In genomic region chr11:117431436-117431835, GRCh38 we compare ENCODE assay signal across 20 cellular contexts.
DNase-seq lines count a peak whose midpoint lies in the region; ATAC-seq, FAIRE-seq and TF ChIP-seq lines count a peak whose summit lies in the region.
"Had no signal": no experiment of that assay in that cellular context is flagged by ENCODE, and none has a peak within 500 bp of the region (broad histone marks: within the 10 kb centered on the region; RNA-seq: fewer than 3 reads in every experiment).

No MANE protein-coding gene starts in this region.

- H3K27me3 ChIP-seq in BLaER1 treated with 17β-estradiol and CSF1 and Interleukin-3, amounts not matched to agents 10 nM and 100 nM, result no peaks in the 10 kb centered on the region
- H3K27me3 ChIP-seq in spleen (replicated peaks in 1 of 7), result peaks cover 0 to 13% (median 0%) of the 10 kb centered on the region in 7 donors

- peaks cover 0 to 10% (median 0%) of the 10 kb centered on the region in 11 experiments; a peak in 4 of 22 replicates for H4K20me1 ChIP-seq in BLaER1 treated with 17β-estradiol and CSF1 and Interleukin-3, amounts not matched to agents 10 nM and 100 nM

- peak overlapping the region in 8 of 11 experiments; percentile 38 to 72 (median 62); a peak in 16 of 22 replicates for H3K4me2 ChIP-seq in BLaER1 treated with 17β-estradiol and CSF1 and Interleukin-3, amounts not matched to agents 10 nM and 100 nM

- DNase-seq in chondrocyte (ENCODE audit: low spot score) (peak; percentile 49), myocyte (ENCODE audit: low read depth) (peak; percentile 9), spleen (peak; percentile 22), GM12892 (ENCODE audit: insufficient read length) (no peak), progenitor cell of endocrine pancreas (ENCODE audit: low spot score, unreplicated experiment) (no peak)
- DNase-seq: Calu3; CD4-positive, alpha-beta memory T cell; COR-L47; DMS153; DND-41; GM23248; HCEC 1CT had no signal

- no peak overlapping the region for H3K27ac ChIP-seq in BLaER1 treated with 17β-estradiol and CSF1 and Interleukin-3, amounts not matched to agents 10 nM and 100 nM
- no peak overlapping the region for H3K27ac ChIP-seq in spleen
- H3K27ac ChIP-seq: GM23248 had no signal

- peaks cover 32% of the 10 kb centered on the region for H3K27me3 Mint-ChIP-seq in chondrocyte (ENCODE audit: low read depth)
- H3K27me3 Mint-ChIP-seq in progenitor cell of endocrine pancreas, result peaks cover 24% of the 10 kb centered on the region

- H3K9me3 ChIP-seq in BLaER1 treated with 17β-estradiol and CSF1 and Interleukin-3, amounts not matched to agents 10 nM and 100 nM (replicated peaks in 1 of 11), result no peaks in the 10 kb centered on the region
- H3K9me3 ChIP-seq in spleen, result no peaks in the 10 kb centered on the region

- H3K9me3 Mint-ChIP-seq in chondrocyte (ENCODE audit: low read depth), result no peaks in the 10 kb centered on the region
- H3K9me3 Mint-ChIP-seq in progenitor cell of endocrine pancreas (ENCODE audit: low read depth), result no peaks in the 10 kb centered on the region
- H3K9me3 Mint-ChIP-seq: CD4-positive, alpha-beta memory T cell had no signal

- no peak for TF ChIP-seq CTCF in chondrocyte (IDR thresholded peaks at IDR 0.05)
- TF ChIP-seq CTCF in spleen (IDR thresholded peaks at IDR 0.05 in 8 of 11, conservative IDR thresholded peaks at IDR 0.05 in 3 of 11), result no peak
- TF ChIP-seq CTCF in progenitor cell of endocrine pancreas (IDR thresholded peaks at IDR 0.05; ENCODE audit: unreplicated experiment), result no peak

- ATAC-seq in GM21526 (IDR thresholded peaks at IDR 0.05; ENCODE audit: low FRiP score, unreplicated experiment) (no peak), GM19455 (IDR thresholded peaks at IDR 0.05; ENCODE audit: unreplicated experiment) (no peak)

- peaks cover 0 to 27% (median 19%) of the 10 kb centered on the region in 10 experiments; a peak in 17 of 20 replicates for H3K4me1 ChIP-seq in BLaER1 treated with 17β-estradiol and CSF1 and Interleukin-3, amounts not matched to agents 10 nM and 100 nM
- peaks cover 0 to 3% (median under 1%) of the 10 kb centered on the region in 6 donors for H3K4me1 ChIP-seq in spleen

- TF ChIP-seq POLR2A in spleen (IDR thresholded peaks at IDR 0.05) (no peak), GM12892 (IDR thresholded peaks at IDR 0.05; ENCODE audit: low read depth, low read length) (no peak)

- no peak for FAIRE-seq in GM12892 (lab: Jason Lieb, UNC)
- FAIRE-seq: A204.1, G401.6, GM19239, H1 had no signal

- H3K36me3 ChIP-seq in BLaER1 treated with 17β-estradiol and CSF1 and Interleukin-3, amounts not matched to agents 10 nM and 100 nM, result no peaks in the 10 kb centered on the region
- H3K36me3 ChIP-seq in spleen, result peaks cover 0 to 17% (median 0%) of the 10 kb centered on the region in 6 donors

- WGBS in spleen, 5 donors, result 94 to 100% (median 95%) methylated on average over 6 to 7 of the region's 7 CpGs

- H3K9ac ChIP-seq in BLaER1 treated with 17β-estradiol and CSF1 and Interleukin-3, amounts not matched to agents 10 nM and 100 nM, result no peak overlapping the region
- H3K9ac ChIP-seq: GM23248 had no signal

- H3K4me1 Mint-ChIP-seq in chondrocyte (ENCODE audit: low read depth) (no peaks in the 10 kb centered on the region), progenitor cell of endocrine pancreas (ENCODE audit: low read depth) (peaks cover 2% of the 10 kb centered on the region)

- no peak overlapping the region for H3K4me3 ChIP-seq in BLaER1 treated with 17β-estradiol and CSF1 and Interleukin-3, amounts not matched to agents 10 nM and 100 nM
- no peak overlapping the region for H3K4me3 ChIP-seq in spleen
- H3K4me3 ChIP-seq: GM23248 had no signal

- intact Hi-C loops in spleen (cut with DNase I; ENCODE audit: low total_unique reads), result no loop called here

- H3K36me3 Mint-ChIP-seq in chondrocyte (ENCODE audit: low read depth) (no peaks in the 10 kb centered on the region), progenitor cell of endocrine pancreas (ENCODE audit: insufficient read depth) (no peaks in the 10 kb centered on the region)
- H3K36me3 Mint-ChIP-seq: CD4-positive, alpha-beta memory T cell had no signal

- no peak overlapping the region for H3K4me3 Mint-ChIP-seq in chondrocyte (ENCODE audit: unreplicated experiment)
- no peak overlapping the region for H3K4me3 Mint-ChIP-seq in progenitor cell of endocrine pancreas (ENCODE audit: low read depth)
- H3K4me3 Mint-ChIP-seq: B cell; CD4-positive, alpha-beta memory T cell had no signal

- no peak overlapping the region for H3K27ac Mint-ChIP-seq in chondrocyte (ENCODE audit: unreplicated experiment)
- H3K27ac Mint-ChIP-seq in progenitor cell of endocrine pancreas, result no peak overlapping the region
- H3K27ac Mint-ChIP-seq: B cell; CD4-positive, alpha-beta memory T cell had no signal

Comparison
In these comparisons a context has a peak if more than half of its experiments do, and no peak if none do; other contexts are left out.
1. DNase-seq: peak in chondrocyte (single experiment), myocyte (single experiment) and spleen (single experiment); none in GM12892 (single experiment) and progenitor cell of endocrine pancreas (single experiment).